In the genomic region with DNA sequence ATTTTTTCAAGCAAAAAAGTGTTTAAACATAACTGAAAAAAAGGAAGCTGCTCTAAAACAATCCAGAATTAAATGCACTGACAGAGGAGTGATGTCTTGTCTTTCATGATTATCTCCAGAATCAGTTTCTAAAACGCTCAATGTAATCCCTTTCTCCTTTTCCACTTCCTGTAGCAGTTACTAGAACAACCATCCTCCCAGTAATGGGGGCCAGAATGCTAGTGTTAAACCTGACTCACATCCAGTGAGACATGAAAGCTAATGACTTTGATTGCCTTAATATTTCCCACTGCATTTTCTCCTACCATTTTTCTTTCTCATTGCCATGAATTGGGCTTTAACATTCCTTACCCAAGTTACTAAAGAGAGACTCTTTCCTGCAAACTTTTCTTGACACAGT, we compare ENCODE assay signal across 1 cellular context.
TF ChIP-seq lines count a peak whose summit lies in the region.

No MANE protein-coding gene starts in this region.

TF ChIP-seq in GM23338, 12 proteins besides CTCF, POLR2A, EP300 and RAD21 (continued from another document):
- TF ChIP-seq, protein P1, sequence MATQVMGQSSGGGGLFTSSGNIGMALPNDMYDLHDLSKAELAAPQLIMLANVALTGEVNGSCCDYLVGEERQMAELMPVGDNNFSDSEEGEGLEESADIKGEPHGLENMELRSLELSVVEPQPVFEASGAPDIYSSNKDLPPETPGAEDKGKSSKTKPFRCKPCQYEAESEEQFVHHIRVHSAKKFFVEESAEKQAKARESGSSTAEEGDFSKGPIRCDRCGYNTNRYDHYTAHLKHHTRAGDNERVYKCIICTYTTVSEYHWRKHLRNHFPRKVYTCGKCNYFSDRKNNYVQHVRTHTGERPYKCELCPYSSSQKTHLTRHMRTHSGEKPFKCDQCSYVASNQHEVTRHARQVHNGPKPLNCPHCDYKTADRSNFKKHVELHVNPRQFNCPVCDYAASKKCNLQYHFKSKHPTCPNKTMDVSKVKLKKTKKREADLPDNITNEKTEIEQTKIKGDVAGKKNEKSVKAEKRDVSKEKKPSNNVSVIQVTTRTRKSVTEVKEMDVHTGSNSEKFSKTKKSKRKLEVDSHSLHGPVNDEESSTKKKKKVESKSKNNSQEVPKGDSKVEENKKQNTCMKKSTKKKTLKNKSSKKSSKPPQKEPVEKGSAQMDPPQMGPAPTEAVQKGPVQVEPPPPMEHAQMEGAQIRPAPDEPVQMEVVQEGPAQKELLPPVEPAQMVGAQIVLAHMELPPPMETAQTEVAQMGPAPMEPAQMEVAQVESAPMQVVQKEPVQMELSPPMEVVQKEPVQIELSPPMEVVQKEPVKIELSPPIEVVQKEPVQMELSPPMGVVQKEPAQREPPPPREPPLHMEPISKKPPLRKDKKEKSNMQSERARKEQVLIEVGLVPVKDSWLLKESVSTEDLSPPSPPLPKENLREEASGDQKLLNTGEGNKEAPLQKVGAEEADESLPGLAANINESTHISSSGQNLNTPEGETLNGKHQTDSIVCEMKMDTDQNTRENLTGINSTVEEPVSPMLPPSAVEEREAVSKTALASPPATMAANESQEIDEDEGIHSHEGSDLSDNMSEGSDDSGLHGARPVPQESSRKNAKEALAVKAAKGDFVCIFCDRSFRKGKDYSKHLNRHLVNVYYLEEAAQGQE (IDR thresholded peaks at IDR 0.05; ENCODE audit: unreplicated experiment), result no peak
- TF ChIP-seq STAT1 (IDR thresholded peaks at IDR 0.05; ENCODE audit: unreplicated experiment) (no peak), JUNB (IDR thresholded peaks at IDR 0.05; ENCODE audit: unreplicated experiment) (no peak), ZNF114 (CRISPR knock-in tag; IDR thresholded peaks at IDR 0.05) (no peak)
- TF ChIP-seq, protein P2, sequence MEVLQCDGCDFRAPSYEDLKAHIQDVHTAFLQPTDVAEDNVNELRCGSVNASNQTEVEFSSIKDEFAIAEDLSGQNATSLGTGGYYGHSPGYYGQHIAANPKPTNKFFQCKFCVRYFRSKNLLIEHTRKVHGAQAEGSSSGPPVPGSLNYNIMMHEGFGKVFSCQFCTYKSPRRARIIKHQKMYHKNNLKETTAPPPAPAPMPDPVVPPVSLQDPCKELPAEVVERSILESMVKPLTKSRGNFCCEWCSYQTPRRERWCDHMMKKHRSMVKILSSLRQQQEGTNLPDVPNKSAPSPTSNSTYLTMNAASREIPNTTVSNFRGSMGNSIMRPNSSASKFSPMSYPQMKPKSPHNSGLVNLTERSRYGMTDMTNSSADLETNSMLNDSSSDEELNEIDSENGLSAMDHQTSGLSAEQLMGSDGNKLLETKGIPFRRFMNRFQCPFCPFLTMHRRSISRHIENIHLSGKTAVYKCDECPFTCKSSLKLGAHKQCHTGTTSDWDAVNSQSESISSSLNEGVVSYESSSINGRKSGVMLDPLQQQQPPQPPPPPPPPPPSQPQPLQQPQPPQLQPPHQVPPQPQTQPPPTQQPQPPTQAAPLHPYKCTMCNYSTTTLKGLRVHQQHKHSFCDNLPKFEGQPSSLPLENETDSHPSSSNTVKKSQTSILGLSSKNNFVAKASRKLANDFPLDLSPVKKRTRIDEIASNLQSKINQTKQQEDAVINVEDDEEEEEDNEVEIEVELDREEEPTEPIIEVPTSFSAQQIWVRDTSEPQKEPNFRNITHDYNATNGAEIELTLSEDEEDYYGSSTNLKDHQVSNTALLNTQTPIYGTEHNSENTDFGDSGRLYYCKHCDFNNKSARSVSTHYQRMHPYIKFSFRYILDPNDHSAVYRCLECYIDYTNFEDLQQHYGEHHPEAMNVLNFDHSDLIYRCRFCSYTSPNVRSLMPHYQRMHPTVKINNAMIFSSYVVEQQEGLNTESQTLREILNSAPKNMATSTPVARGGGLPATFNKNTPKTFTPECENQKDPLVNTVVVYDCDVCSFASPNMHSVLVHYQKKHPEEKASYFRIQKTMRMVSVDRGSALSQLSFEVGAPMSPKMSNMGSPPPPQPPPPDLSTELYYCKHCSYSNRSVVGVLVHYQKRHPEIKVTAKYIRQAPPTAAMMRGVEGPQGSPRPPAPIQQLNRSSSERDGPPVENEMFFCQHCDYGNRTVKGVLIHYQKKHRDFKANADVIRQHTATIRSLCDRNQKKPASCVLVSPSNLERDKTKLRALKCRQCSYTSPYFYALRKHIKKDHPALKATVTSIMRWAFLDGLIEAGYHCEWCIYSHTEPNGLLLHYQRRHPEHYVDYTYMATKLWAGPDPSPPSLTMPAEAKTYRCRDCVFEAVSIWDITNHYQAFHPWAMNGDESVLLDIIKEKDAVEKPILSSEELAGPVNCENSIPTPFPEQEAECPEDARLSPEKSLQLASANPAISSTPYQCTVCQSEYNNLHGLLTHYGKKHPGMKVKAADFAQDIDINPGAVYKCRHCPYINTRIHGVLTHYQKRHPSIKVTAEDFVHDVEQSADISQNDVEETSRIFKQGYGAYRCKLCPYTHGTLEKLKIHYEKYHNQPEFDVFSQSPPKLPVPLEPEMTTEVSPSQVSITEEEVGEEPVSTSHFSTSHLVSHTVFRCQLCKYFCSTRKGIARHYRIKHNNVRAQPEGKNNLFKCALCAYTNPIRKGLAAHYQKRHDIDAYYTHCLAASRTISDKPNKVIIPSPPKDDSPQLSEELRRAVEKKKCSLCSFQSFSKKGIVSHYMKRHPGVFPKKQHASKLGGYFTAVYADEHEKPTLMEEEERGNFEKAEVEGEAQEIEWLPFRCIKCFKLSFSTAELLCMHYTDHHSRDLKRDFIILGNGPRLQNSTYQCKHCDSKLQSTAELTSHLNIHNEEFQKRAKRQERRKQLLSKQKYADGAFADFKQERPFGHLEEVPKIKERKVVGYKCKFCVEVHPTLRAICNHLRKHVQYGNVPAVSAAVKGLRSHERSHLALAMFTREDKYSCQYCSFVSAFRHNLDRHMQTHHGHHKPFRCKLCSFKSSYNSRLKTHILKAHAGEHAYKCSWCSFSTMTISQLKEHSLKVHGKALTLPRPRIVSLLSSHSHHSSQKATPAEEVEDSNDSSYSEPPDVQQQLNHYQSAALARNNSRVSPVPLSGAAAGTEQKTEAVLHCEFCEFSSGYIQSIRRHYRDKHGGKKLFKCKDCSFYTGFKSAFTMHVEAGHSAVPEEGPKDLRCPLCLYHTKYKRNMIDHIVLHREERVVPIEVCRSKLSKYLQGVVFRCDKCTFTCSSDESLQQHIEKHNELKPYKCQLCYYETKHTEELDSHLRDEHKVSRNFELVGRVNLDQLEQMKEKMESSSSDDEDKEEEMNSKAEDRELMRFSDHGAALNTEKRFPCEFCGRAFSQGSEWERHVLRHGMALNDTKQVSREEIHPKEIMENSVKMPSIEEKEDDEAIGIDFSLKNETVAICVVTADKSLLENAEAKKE (CRISPR knock-in tag; IDR thresholded peaks at IDR 0.05), result no peak
